Comparison of ENCODE assay signal across 21 cellular contexts in genomic region chr12:130619378-130619970, GRCh38.
DNase-seq lines count a peak whose midpoint lies in the region; TF ChIP-seq lines count a peak whose summit lies in the region.
"Had no signal": no experiment of that assay in that cellular context is flagged by ENCODE, and none has a peak within 500 bp of the region (broad histone marks: within the 10 kb centered on the region; RNA-seq: fewer than 3 reads in every experiment).

No MANE protein-coding gene starts in this region.

- H4K20me1 ChIP-seq in MM.1S (ENCODE audit: insufficient read depth, low read length): no peaks in the 10 kb centered on the region

- no peaks in the 10 kb centered on the region for H3K9me2 ChIP-seq in MM.1S (replicated peaks; ENCODE audit: insufficient read depth, low read length)

- H3K9ac ChIP-seq in MM.1S (ENCODE audit: low read length): no peak overlapping the region
- H3K9ac ChIP-seq: GM23248 had no signal

- H3F3A ChIP-seq in MM.1S (ENCODE audit: insufficient read depth, low read length): no peaks in the 10 kb centered on the region

- no peaks in the 10 kb centered on the region for H3K79me2 ChIP-seq in MM.1S (ENCODE audit: low read length)

- no peak for TF ChIP-seq POLR2A in uterus (IDR thresholded peaks at IDR 0.05)

- intact Hi-C loops in uterus (cut with DNase I; ENCODE audit: low total_unique reads): no loop called here

- TF ChIP-seq CTCF in BE2C (IDR thresholded peaks at IDR 0.05; ENCODE audit: low read depth, low read length): no peak
- TF ChIP-seq CTCF in MM.1S (IDR thresholded peaks at IDR 0.05; ENCODE audit: low read length): no peak
- no peak for TF ChIP-seq CTCF in uterus (IDR thresholded peaks at IDR 0.05)

- H3K9me3 ChIP-seq in BE2C: no peaks in the 10 kb centered on the region
- H3K9me3 ChIP-seq in MM.1S (replicated peaks; ENCODE audit: insufficient read depth, low read length): no peaks in the 10 kb centered on the region
- H3K9me3 ChIP-seq in uterus: no peaks in the 10 kb centered on the region
- H3K9me3 ChIP-seq: Caco-2, HAP-1, SJSA1 had no signal

- H3K4me3 ChIP-seq in BE2C (ENCODE audit: low read depth, low read length) (no peak overlapping the region), MM.1S (ENCODE audit: low read length) (no peak overlapping the region), uterus (no peak overlapping the region)
- H3K4me3 ChIP-seq: GM23248, HAP-1, SJSA1 had no signal

- H3K4me2 ChIP-seq in MM.1S (ENCODE audit: low read depth, low read length): no peak overlapping the region

- H3K27ac ChIP-seq in MM.1S (ENCODE audit: low read length) (no peak overlapping the region), uterus (no peak overlapping the region)
- H3K27ac ChIP-seq: GM23248, SJSA1 had no signal

- H3K36me3 ChIP-seq in BE2C (peaks cover 44% of the 10 kb centered on the region), MM.1S (replicated peaks; ENCODE audit: insufficient read depth, low read length) (no peaks in the 10 kb centered on the region), uterus (no peaks in the 10 kb centered on the region)
- H3K36me3 ChIP-seq: HAP-1, SJSA1 had no signal

- DNase-seq in BE2C (peak; percentile 70), COLO668 (lab: John Stamatoyannopoulos, UW; ENCODE audit: unreplicated experiment) (peak; percentile 15), SK-N-DZ (ENCODE audit: low spot score) (peak; percentile 69), kidney tubule cell (ENCODE audit: low spot score) (peak; percentile 37), DMS153 treated with DMSO at 0.1 percent for 48 hours (lab: John Stamatoyannopoulos, UW; ENCODE audit: unreplicated experiment) (no peak), MM.1S (no peak), foreskin melanocyte (no peak), uterus (no peak)
- DNase-seq: Caco-2; CD4-positive, alpha-beta T cell; GDM1; GM23248; MV-4-11; NCI-H1694; NCI-H2081; NCI-H2171; NCI-H345; NCI-H524 treated with DMSO at 0.1 percent for 48 hours; OCI-M1 had no signal

- H3K4me1 ChIP-seq in BE2C (peaks cover 58% of the 10 kb centered on the region), MM.1S (ENCODE audit: low read length) (no peaks in the 10 kb centered on the region), uterus (no peaks in the 10 kb centered on the region)
- H3K4me1 ChIP-seq: Caco-2, HAP-1, SJSA1 had no signal

- no peak overlapping the region for H2AFZ ChIP-seq in MM.1S (ENCODE audit: low read length)
- H2AFZ ChIP-seq: GM23248 had no signal

- H3K27me3 ChIP-seq in BE2C (no peaks in the 10 kb centered on the region), MM.1S (replicated peaks; ENCODE audit: insufficient read depth, low read length) (no peaks in the 10 kb centered on the region), uterus (no peaks in the 10 kb centered on the region)
- H3K27me3 ChIP-seq: SJSA1 had no signal

Comparison
In these comparisons a context has a peak if more than half of its experiments do, and no peak if none do; other contexts are left out.
1. DNase-seq: peak in BE2C (single experiment), COLO668 (single experiment), SK-N-DZ (single experiment) and kidney tubule cell (single experiment); none in DMS153 treated with DMSO at 0.1 percent for 48 hours (single experiment), MM.1S (single experiment), foreskin melanocyte (single experiment) and uterus (0 of 2).